1 cellular context compared by ENCODE assay signal in genomic region chr19:47663911-47664771, GRCh38.
TF ChIP-seq lines count a peak whose summit lies in the region.

No MANE protein-coding gene starts in this region.

TF ChIP-seq in HepG2, 621 proteins besides CTCF, POLR2A, EP300 and RAD21:
- TF ChIP-seq ATF7 (IDR thresholded peaks at IDR 0.05), result peak; percentile 20; the same call in 1 of the 2 replicates
- TF ChIP-seq ATF7 (CRISPR knock-in tag; IDR thresholded peaks at IDR 0.05), result no peak
- TF ChIP-seq ZNF670 (CRISPR knock-in tag; IDR thresholded peaks at IDR 0.05; ENCODE audit: borderline replicate concordance), result no peak
- TF ChIP-seq CEBPB (IDR thresholded peaks at IDR 0.05; ENCODE audit: borderline replicate concordance, low read depth, low read length), result peak; percentile 91
- TF ChIP-seq ZMYM4 (CRISPR knock-in tag; IDR thresholded peaks at IDR 0.05), result no peak
- TF ChIP-seq RFX5 (IDR thresholded peaks at IDR 0.05; ENCODE audit: low read depth, low read length), result peak; percentile 83
- TF ChIP-seq CEBPG (CRISPR knock-in tag; IDR thresholded peaks at IDR 0.05), result 0 out of 2 replicates have a peak, but pooled peaks have one; percentile 28
